Comparison of ENCODE assay signal across 22 cellular contexts in genomic region chr5:88686077-88686541, GRCh38.
DNase-seq lines count a peak whose midpoint lies in the region; ATAC-seq lines count a peak whose summit lies in the region.
"Had no signal": no experiment of that assay in that cellular context is flagged by ENCODE, and none has a peak within 500 bp of the region (broad histone marks: within the 10 kb centered on the region; RNA-seq: fewer than 3 reads in every experiment).

No MANE protein-coding gene starts in this region.

- intact Hi-C loops in naive thymus-derived CD4-positive, alpha-beta T cell (cut with micrococcal nuclease), result loop anchor here in 1 of 2 donors (1.0 to 2.0 kb wide), 3 partner anchors 11 to 203 kb away; no protein-coding TSS in a partner anchor

- peak overlapping the region; percentile 70 for H3K27ac Mint-ChIP-seq in activated naive CD4-positive, alpha-beta T cell treated with anti-CD3 and anti-CD28 coated beads, Interleukin-2, amount 10 ng/mL, durations not matched to agents 7 days and 5 days
- peak overlapping the region in 2 of 9 donors; percentile 14 to 64 for H3K27ac Mint-ChIP-seq in naive thymus-derived CD4-positive, alpha-beta T cell
- H3K27ac Mint-ChIP-seq: activated naive CD8-positive, alpha-beta T cell treated with anti-CD3 and anti-CD28 coated beads, Interleukin-2, amount 50 U/mL, for 24 hours; activated T-helper 17 cell treated with anti-CD3 and anti-CD28 coated beads, Interleukin-2, amount 50 U/mL, for 72 hours; CD14-positive monocyte; dendritic cell treated with granulocyte-macrophage colony-stimulating factor and Interleukin-4, amounts not matched to agents 40 ng/mL and 50 ng/mL, for 4 days had no signal

- peaks cover 5% of the 10 kb centered on the region for H3K36me3 Mint-ChIP-seq in activated naive CD4-positive, alpha-beta T cell treated with anti-CD3 and anti-CD28 coated beads, Interleukin-2, amount 10 ng/mL, durations not matched to agents 7 days and 5 days
- H3K36me3 Mint-ChIP-seq in naive thymus-derived CD4-positive, alpha-beta T cell, result peaks cover 0 to 10% (median 4%) of the 10 kb centered on the region in 5 donors

- no peaks in the 10 kb centered on the region for H3K9me3 ChIP-seq in naive thymus-derived CD4-positive, alpha-beta T cell (ENCODE audit: control insufficient read depth in 2 of 3, low read length in 3 of 3)
- H3K9me3 ChIP-seq: lower lobe of right lung, SJSA1, thyroid gland had no signal

- peaks cover 9% of the 10 kb centered on the region for H3K4me1 Mint-ChIP-seq in activated naive CD4-positive, alpha-beta T cell treated with anti-CD3 and anti-CD28 coated beads, Interleukin-2, amount 10 ng/mL, durations not matched to agents 7 days and 5 days
- peaks cover 14 to 32% (median 21%) of the 10 kb centered on the region in 7 donors for H3K4me1 Mint-ChIP-seq in naive thymus-derived CD4-positive, alpha-beta T cell

- peaks cover 41 to 70% of the 10 kb centered on the region in 2 donors for H3K27me3 ChIP-seq in naive thymus-derived CD4-positive, alpha-beta T cell (ENCODE audit: control insufficient read depth in 2 of 2, insufficient read depth in 2 of 2, low read length in 2 of 2)
- H3K27me3 ChIP-seq: SJSA1 had no signal

- no peak overlapping the region for H3K4me3 ChIP-seq in naive thymus-derived CD4-positive, alpha-beta T cell (ENCODE audit: low read length)
- H3K4me3 ChIP-seq: lower lobe of right lung, SJSA1, smooth muscle cell, thyroid gland had no signal

- CTCF ChIA-PET in activated naive CD4-positive, alpha-beta T cell treated with anti-CD3 and anti-CD28 coated beads, Interleukin-2, amount 10 ng/mL, durations not matched to agents 7 days and 5 days (lab: Charles Lee), result interaction anchor here (1.1 kb wide), 1 partner anchor 905 kb away, joined by 5 read pairs; no protein-coding TSS in a partner anchor
- CTCF ChIA-PET in naive thymus-derived CD4-positive, alpha-beta T cell (lab: Charles Lee), result no interaction called here

- no peaks in the 10 kb centered on the region for H3K9me3 Mint-ChIP-seq in activated naive CD4-positive, alpha-beta T cell treated with anti-CD3 and anti-CD28 coated beads, Interleukin-2, amount 10 ng/mL, durations not matched to agents 7 days and 5 days
- peaks cover 0 to 45% (median 6%) of the 10 kb centered on the region in 11 donors for H3K9me3 Mint-ChIP-seq in naive thymus-derived CD4-positive, alpha-beta T cell
- H3K9me3 Mint-ChIP-seq: activated naive CD8-positive, alpha-beta T cell treated with anti-CD3 and anti-CD28 coated beads, Interleukin-2, amount 50 U/mL, for 24 hours; dendritic cell treated with granulocyte-macrophage colony-stimulating factor and Interleukin-4, amounts not matched to agents 40 ng/mL and 50 ng/mL, for 4 days had no signal

- no peak for ATAC-seq in naive thymus-derived CD4-positive, alpha-beta T cell
- ATAC-seq: activated naive CD8-positive, alpha-beta T cell treated with anti-CD3 and anti-CD28 coated beads, Interleukin-2, amount 50 U/mL, for 24 hours; activated T-helper 17 cell treated with anti-CD3 and anti-CD28 coated beads, Interleukin-2, amount 50 U/mL, for 72 hours; lower lobe of right lung had no signal

- POLR2A ChIA-PET in naive thymus-derived CD4-positive, alpha-beta T cell (lab: Charles Lee), result no interaction called here

- peaks cover 92% of the 10 kb centered on the region for H3K27me3 Mint-ChIP-seq in activated naive CD4-positive, alpha-beta T cell treated with anti-CD3 and anti-CD28 coated beads, Interleukin-2, amount 10 ng/mL, durations not matched to agents 7 days and 5 days
- peaks cover 83 to 93% (median 90%) of the 10 kb centered on the region in 5 donors for H3K27me3 Mint-ChIP-seq in naive thymus-derived CD4-positive, alpha-beta T cell

- DNase-seq in activated naive CD4-positive, alpha-beta T cell treated with anti-CD3 and anti-CD28 coated beads, Interleukin-2, amount 10 ng/mL, durations not matched to agents 7 days and 5 days, result no peak
- no peak for DNase-seq in activated naive CD4-positive, alpha-beta T cell treated with anti-CD3 and anti-CD28 coated beads, Interleukin-2, amount 50 U/mL, for 16 hours
- DNase-seq in astrocyte of the hippocampus (ENCODE audit: low read depth, low spot score), result peak; percentile 80
- DNase-seq in inferior parietal cortex (ENCODE audit: extremely low spot score), result peak; percentile 66
- DNase-seq in superior temporal gyrus (ENCODE audit: extremely low spot score), result peak; percentile 78
- DNase-seq in naive thymus-derived CD4-positive, alpha-beta T cell, result no peak
- no peak for DNase-seq in NCI-H526 treated with DMSO at 0.1 percent for 48 hours (lab: John Stamatoyannopoulos, UW)
- DNase-seq in NCI-H1436 treated with DMSO at 0.1 percent for 48 hours (lab: John Stamatoyannopoulos, UW), result no peak
- DNase-seq: activated naive CD8-positive, alpha-beta T cell treated with anti-CD3 and anti-CD28 coated beads, Interleukin-2, amount 50 U/mL, for 24 hours; IMR-90; islet precursor cell; lower lobe of right lung; NCI-H510A; stimulated activated CD4-positive, alpha-beta T cell treated with anti-CD3 and anti-CD28 coated beads, Interleukin-2, amount 100 ng/mL, for 48 hours; stimulated activated naive CD4-positive, alpha-beta T cell; thyroid gland had no signal

- H3K36me3 ChIP-seq in naive thymus-derived CD4-positive, alpha-beta T cell (ENCODE audit: control insufficient read depth in 2 of 3, insufficient read depth in 3 of 3, low read length in 3 of 3), result no peaks in the 10 kb centered on the region
- H3K36me3 ChIP-seq: lower lobe of right lung, SJSA1, thyroid gland had no signal

- H3K4me3 Mint-ChIP-seq in activated naive CD4-positive, alpha-beta T cell treated with anti-CD3 and anti-CD28 coated beads, Interleukin-2, amount 10 ng/mL, durations not matched to agents 7 days and 5 days, result no peak overlapping the region
- H3K4me3 Mint-ChIP-seq in naive thymus-derived CD4-positive, alpha-beta T cell, result no peak overlapping the region
- H3K4me3 Mint-ChIP-seq: activated naive CD8-positive, alpha-beta T cell treated with anti-CD3 and anti-CD28 coated beads, Interleukin-2, amount 50 U/mL, for 24 hours; activated T-helper 17 cell treated with anti-CD3 and anti-CD28 coated beads, Interleukin-2, amount 50 U/mL, for 72 hours; dendritic cell treated with granulocyte-macrophage colony-stimulating factor and Interleukin-4, amounts not matched to agents 40 ng/mL and 50 ng/mL, for 4 days had no signal

- H3K27ac ChIP-seq in naive thymus-derived CD4-positive, alpha-beta T cell (ENCODE audit: low read depth, low read length), result no peak overlapping the region
- H3K27ac ChIP-seq: epithelial cell of prostate, lower lobe of right lung, SJSA1, thyroid gland had no signal

- H3K4me1 ChIP-seq in naive thymus-derived CD4-positive, alpha-beta T cell (ENCODE audit: control insufficient read depth in 2 of 2, insufficient read depth in 2 of 2, low read length in 2 of 2), result peaks cover 7 to 17% of the 10 kb centered on the region in 2 donors

Comparison
In these comparisons a context has a peak if more than half of its experiments do, and no peak if none do; other contexts are left out.
1. DNase-seq: peak in astrocyte of the hippocampus (single experiment), inferior parietal cortex (single experiment) and superior temporal gyrus (single experiment); none in activated naive CD4-positive, alpha-beta T cell treated with anti-CD3 and anti-CD28 coated beads, Interleukin-2, amount 10 ng/mL, durations not matched to agents 7 days and 5 days (single experiment), activated naive CD4-positive, alpha-beta T cell treated with anti-CD3 and anti-CD28 coated beads, Interleukin-2, amount 50 U/mL, for 16 hours (single experiment), naive thymus-derived CD4-positive, alpha-beta T cell (0 of 9), NCI-H526 treated with DMSO at 0.1 percent for 48 hours (single experiment) and NCI-H1436 treated with DMSO at 0.1 percent for 48 hours (single experiment).